Comparison of ENCODE assay signal across 25 cellular contexts in the genomic region with DNA sequence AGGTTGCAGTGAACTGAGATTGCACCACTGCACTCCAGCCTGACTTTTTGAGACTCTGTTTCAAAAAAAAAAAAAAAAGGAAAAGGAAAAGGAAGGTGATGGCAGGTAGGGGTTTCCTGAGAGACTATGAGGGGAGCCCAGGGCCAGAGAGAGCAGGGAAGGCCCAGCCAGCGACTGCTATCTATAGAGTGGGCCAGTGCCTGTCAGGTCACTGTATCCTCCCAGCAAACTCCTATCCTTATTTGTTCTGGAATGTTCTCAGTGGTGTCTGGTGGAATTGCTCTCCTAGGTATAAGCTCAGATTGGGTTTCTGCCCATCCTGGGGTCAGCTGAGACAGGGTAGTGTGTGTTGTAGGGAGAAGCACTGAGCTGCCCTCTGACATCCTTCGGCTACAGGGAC.
"Had no signal": no experiment of that assay in that cellular context is flagged by ENCODE, and none has a peak within 500 bp of the region (broad histone marks: within the 10 kb centered on the region; RNA-seq: fewer than 3 reads in every experiment).

No MANE protein-coding gene starts in this region.

- DNase-seq: islet precursor cell; left ventricle myocardium inferior; mesendoderm; naive B cell; natural killer cell; nephron progenitor cell; occipital lobe; right lobe of liver; stimulated activated CD4-positive, alpha-beta T cell treated with anti-CD3 and anti-CD28 coated beads, Interleukin-12 subunit alpha, Interleukin-12 subunit beta, amount 100 ng/mL, for 4 hours; stimulated activated CD4-positive, alpha-beta T cell treated with anti-CD3 and anti-CD28 coated beads, Interleukin-15, amount 100 ng/mL, for 24 hours; stimulated activated CD4-positive, alpha-beta T cell treated with anti-CD3 and anti-CD28 coated beads, Interleukin-2, amount 100 ng/mL, for 24 hours; stimulated activated CD4-positive, alpha-beta T cell treated with anti-CD3 and anti-CD28 coated beads, Interleukin-4, amount 100 ng/mL, for 1 hour; stimulated activated naive B cell treated with anti-CD40 and anti-IgM and Interleukin-4, amounts not matched to agents 10 μg/mL and 1 μg/mL and 100 μg/mL, for 72 hours; stimulated activated naive CD8-positive, alpha-beta T cell treated with anti-CD3 and anti-CD28 coated beads, Interleukin-15, Interleukin-2, amounts not matched to agents 100 U/mL and 50 U/mL, for 24 hours; stomach; testis; upper lobe of right lung had no signal

- H3K4me2 ChIP-seq: hepatocyte, neural progenitor cell had no signal

- H3K79me2 ChIP-seq: hepatocyte, parathyroid adenoma had no signal

- H3K4me1 ChIP-seq: neural progenitor cell, parathyroid adenoma, right atrium auricular region, right lobe of liver, stomach, testis, upper lobe of right lung had no signal

- H3K27ac ChIP-seq: hepatocyte, left ventricle myocardium inferior, neural progenitor cell, neutrophil, parathyroid adenoma, right atrium auricular region, right lobe of liver, skin epidermis, testis had no signal

- ATAC-seq: natural killer cell; stimulated activated naive B cell treated with anti-CD40 and anti-IgM and Interleukin-4, amounts not matched to agents 10 μg/mL and 1 μg/mL and 100 μg/mL, for 72 hours; stimulated activated naive CD8-positive, alpha-beta T cell treated with anti-CD3 and anti-CD28 coated beads, Interleukin-15, Interleukin-2, amounts not matched to agents 100 U/mL and 50 U/mL, for 24 hours had no signal

- H3K9me3 ChIP-seq: neutrophil, right lobe of liver, testis, thyroid gland, upper lobe of right lung had no signal

- H3K4me3 ChIP-seq: hepatocyte, left ventricle myocardium inferior, lung, neural progenitor cell, right atrium auricular region, right lobe of liver, skin epidermis, stomach, testis, thyroid gland, upper lobe of right lung had no signal

- H3K36me3 ChIP-seq: left ventricle myocardium inferior, neural progenitor cell, neutrophil, right atrium auricular region, right lobe of liver, stomach, thyroid gland, upper lobe of right lung had no signal

- H2AFZ ChIP-seq: hepatocyte, neural progenitor cell, parathyroid adenoma had no signal

- H3K27me3 ChIP-seq: hepatocyte, neural progenitor cell, neutrophil, right atrium auricular region, right lobe of liver, stomach, testis, thyroid gland, upper lobe of right lung had no signal

- H3K9ac ChIP-seq: neural progenitor cell, parathyroid adenoma had no signal
